13 cellular contexts compared by ENCODE assay signal in genomic region chr1:19479351-19480120, GRCh38. TPM values are rescaled to one million over a fixed set of nuclear protein-coding genes. Genes with fewer than 3 reads are reported as not detected.
DNase-seq lines count a peak whose midpoint lies in the region; ATAC-seq and TF ChIP-seq lines count a peak whose summit lies in the region.
"Had no signal": no experiment of that assay in that cellular context is flagged by ENCODE, and none has a peak within 500 bp of the region (broad histone marks: within the 10 kb centered on the region; RNA-seq: fewer than 3 reads in every experiment).

No MANE protein-coding gene starts in this region.

- no peaks in the 10 kb centered on the region for H3K27me3 Mint-ChIP-seq in CD4-positive, alpha-beta memory T cell
- no peaks in the 10 kb centered on the region for H3K27me3 Mint-ChIP-seq in neural crest cell (ENCODE audit: low read depth)

- H3K4me1 Mint-ChIP-seq in CD4-positive, alpha-beta memory T cell, result peaks cover 77 to 99% (median 87%) of the 10 kb centered on the region in 4 donors
- H3K4me1 Mint-ChIP-seq in neural crest cell, result peaks cover 36% of the 10 kb centered on the region

- no peaks in the 10 kb centered on the region for H3K9me3 ChIP-seq in CD4-positive, alpha-beta memory T cell (ENCODE audit: control insufficient read depth in 1 of 2, low read length in 2 of 2)
- no peaks in the 10 kb centered on the region for H3K9me3 ChIP-seq in KOPT-K1 (ENCODE audit: insufficient read depth, low read length, poor library complexity, severe bottlenecking)
- H3K9me3 ChIP-seq in colonic mucosa, result no peaks in the 10 kb centered on the region

- intact Hi-C loops in CD4-positive, alpha-beta memory T cell (cut with micrococcal nuclease), result no loop called here
- intact Hi-C loops in colonic mucosa (cut with DNase I), result loop anchor here (5.0 kb wide), 2 partner anchors 87 to 173 kb away; no protein-coding TSS in a partner anchor

- peaks cover 14% of the 10 kb centered on the region for H3K36me3 ChIP-seq in CD4-positive, alpha-beta memory T cell (ENCODE audit: insufficient read depth, low read length)
- H3K36me3 ChIP-seq in KOPT-K1 (ENCODE audit: insufficient read depth, low read length) (peaks cover 39% of the 10 kb centered on the region; the same call in 1 of the 2 replicates), colonic mucosa (no peaks in the 10 kb centered on the region)

- H3K4me1 ChIP-seq in CD4-positive, alpha-beta memory T cell (ENCODE audit: insufficient read depth, low read length), result peaks cover 96% of the 10 kb centered on the region
- peaks cover 12% of the 10 kb centered on the region for H3K4me1 ChIP-seq in colonic mucosa

- H3K4me3 ChIP-seq in CD4-positive, alpha-beta memory T cell (ENCODE audit: low read length in 2 of 2), result no peak overlapping the region
- H3K4me3 ChIP-seq in colonic mucosa (no peak overlapping the region), foreskin fibroblast (ENCODE audit: low read depth in 1 of 2, low read length in 2 of 2) (no peak overlapping the region)

- H3K9ac ChIP-seq in colonic mucosa (ENCODE audit: low read depth in 2 of 2, low read length in 2 of 2), result no peak overlapping the region

- POLR2A ChIA-PET in CD4-positive, alpha-beta memory T cell (lab: Charles Lee; ENCODE audit: partially characterized antibody), result interaction anchor here (23.9 kb wide), 1 partner anchor 14 kb away, joined by 734 read pairs; no protein-coding TSS in a partner anchor

- ATAC-seq in GM18502 (IDR thresholded peaks at IDR 0.05; ENCODE audit: poor library complexity, unreplicated experiment), result no peak
- ATAC-seq: left ventricle myocardium superior had no signal

- CTCF ChIA-PET in CD4-positive, alpha-beta memory T cell (lab: Charles Lee; ENCODE audit: partially characterized antibody), result interaction anchor here (0.9 to 4.1 kb wide), 5 partner anchors 9 to 181 kb away, joined by 3 to 10 read pairs (median 8); no protein-coding TSS in a partner anchor

- peaks cover 22 to 68% of the 10 kb centered on the region in 2 donors for H3K36me3 Mint-ChIP-seq in CD4-positive, alpha-beta memory T cell
- no peaks in the 10 kb centered on the region for H3K36me3 Mint-ChIP-seq in neural crest cell (ENCODE audit: low read depth)

- TF ChIP-seq CTCF in colonic mucosa (IDR thresholded peaks at IDR 0.05), result no peak
- TF ChIP-seq CTCF in neural crest cell (conservative IDR thresholded peaks at IDR 0.05), result no peak
- TF ChIP-seq CTCF in GM20000 (IDR thresholded peaks at IDR 0.05; ENCODE audit: extremely low read depth, missing control alignments), result no peak
- no peak for TF ChIP-seq CTCF in foreskin fibroblast (IDR thresholded peaks at IDR 0.05; ENCODE audit: low read depth, low read length)

- peak overlapping the region; percentile 9 to 99 (median 94) for H3K27ac Mint-ChIP-seq in CD4-positive, alpha-beta memory T cell
- H3K27ac Mint-ChIP-seq in neural crest cell (ENCODE audit: unreplicated experiment), result peak overlapping the region; percentile 2

- H3K27ac ChIP-seq in CD4-positive, alpha-beta memory T cell (ENCODE audit: low read depth, low read length), result peak overlapping the region; percentile 80
- H3K27ac ChIP-seq in KOPT-K1 (ENCODE audit: low read depth, low read length, poor library complexity, severe bottlenecking) (peak overlapping the region; percentile 89), colonic mucosa (peak overlapping the region; percentile 9)

- no peak for DNase-seq in CD4-positive, alpha-beta memory T cell
- DNase-seq in colonic mucosa (no peak), neural crest cell (ENCODE audit: low read depth, low spot score) (no peak), GM20000 (ENCODE audit: low spot score) (no peak), H4 (ENCODE audit: low spot score) (no peak), foreskin fibroblast (no peak)
- DNase-seq: activated T-cell treated with anti-CD3 and anti-CD28 coated beads for 4 hours, COR-L47, GOT3, left ventricle myocardium superior, T-helper 9 cell had no signal

- H3K27me3 ChIP-seq in CD4-positive, alpha-beta memory T cell (ENCODE audit: insufficient read depth, low read length), result no peaks in the 10 kb centered on the region
- H3K27me3 ChIP-seq in colonic mucosa, result no peaks in the 10 kb centered on the region

- H3K4me3 Mint-ChIP-seq in CD4-positive, alpha-beta memory T cell, result peak overlapping the region in 7 of 8 donors; percentile 9 to 95 (median 67)
- H3K4me3 Mint-ChIP-seq in neural crest cell, result no peak overlapping the region

- H3K9me3 Mint-ChIP-seq in CD4-positive, alpha-beta memory T cell, result no peaks in the 10 kb centered on the region
- no peaks in the 10 kb centered on the region for H3K9me3 Mint-ChIP-seq in neural crest cell

RNA-seq across cellular contexts. Expression of gene CAPZB, which starts 5.8 kb away (rescaled TPM):
- 100 to 1,000 TPM; 244 to 255 TPM for total RNA-seq in CD4-positive, alpha-beta memory T cell
- polyA plus RNA-seq in CD4-positive, alpha-beta memory T cell, result 100 to 1,000 TPM; 436 to 602 TPM
- total RNA-seq in colonic mucosa (100 to 1,000 TPM; 397 to 407 TPM), neural crest cell (256 and 257 TPM in 2 replicates)
- total RNA-seq in H4 (2014; rRNA removed; shearing (Covaris generic)), result 165 and 184 TPM in 2 replicates

Comparison
In these comparisons a context has a peak if more than half of its experiments do, and no peak if none do; other contexts are left out.
1. H3K27ac ChIP-seq: peak in every context shown above with its lines; median percentile 89 in KOPT-K1; 80 in CD4-positive, alpha-beta memory T cell; 9 in colonic mucosa.